In the genomic region with DNA sequence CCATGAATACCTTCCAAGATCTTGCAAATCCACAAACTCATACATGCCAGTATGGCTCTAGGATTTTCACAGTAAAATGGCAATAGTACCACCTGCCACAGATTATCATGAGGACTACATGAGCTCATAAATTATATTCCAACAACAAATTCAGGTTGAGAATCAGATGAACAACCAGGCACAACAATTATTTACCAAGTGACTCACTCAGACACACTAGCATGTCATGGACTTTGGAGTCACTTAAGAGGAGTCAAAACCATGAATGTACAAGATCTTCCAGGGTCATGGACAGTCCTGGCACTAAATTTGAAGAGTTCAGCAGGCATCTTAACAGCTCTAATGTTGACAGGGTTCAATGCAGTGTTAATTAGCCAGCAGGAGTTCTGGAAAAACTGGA, we compare ENCODE assay signal across 26 cellular contexts. TPM values are rescaled to one million over a fixed set of nuclear protein-coding genes. Genes with fewer than 3 reads are reported as not detected.
DNase-seq lines count a peak whose midpoint lies in the region; ATAC-seq, FAIRE-seq and TF ChIP-seq lines count a peak whose summit lies in the region.
"Had no signal": no experiment of that assay in that cellular context is flagged by ENCODE, and none has a peak within 500 bp of the region (broad histone marks: within the 10 kb centered on the region; RNA-seq: fewer than 3 reads in every experiment).

No MANE protein-coding gene starts in this region.

- in situ Hi-C loops in ACHN (cut with HindIII; ENCODE audit: low pct_ligation_motif_present, low pct_unique_long_range_greater_than_20kb, low sequenced_read_pairs), result no loop called here

- ATAC-seq in left lobe of liver, result peak; percentile 86
- no peak for ATAC-seq in activated CD4-positive, CD25-positive, alpha-beta regulatory T cell treated with anti-CD3 and anti-CD28 coated beads, Interleukin-2, amount 50 U/mL, for 24 hours
- ATAC-seq: activated CD4-positive, alpha-beta T cell treated with anti-CD3 and anti-CD28 coated beads for 36 hours; naive thymus-derived CD4-positive, alpha-beta T cell; stimulated activated effector memory CD8-positive, alpha-beta T cell treated with anti-CD3 and anti-CD28 coated beads, Interleukin-12 subunit alpha, Interleukin-12 subunit beta, amount 100 ng/mL, for 72 hours; upper lobe of right lung had no signal

- H3K36me3 ChIP-seq in endothelial cell of umbilical vein (ENCODE audit: control insufficient read depth in 2 of 2, extremely low read depth in 1 of 2, insufficient read depth in 2 of 2, low read length in 2 of 2), result no peaks in the 10 kb centered on the region
- no peaks in the 10 kb centered on the region for H3K36me3 ChIP-seq in uterus
- H3K36me3 ChIP-seq: adrenal gland, Peyer's patch, upper lobe of right lung had no signal

- peaks cover 33% of the 10 kb centered on the region for H3K4me1 ChIP-seq in endothelial cell of umbilical vein (ENCODE audit: control insufficient read depth, extremely low read depth, insufficient read depth, low read length)
- H3K4me1 ChIP-seq in uterus, result no peaks in the 10 kb centered on the region
- H3K4me1 ChIP-seq: upper lobe of right lung had no signal

- H3K4me3 ChIP-seq in endothelial cell of umbilical vein (replicated peaks in 1 of 3; ENCODE audit: insufficient read depth in 1 of 3, low read depth in 1 of 3, low read length in 3 of 3) (no peak overlapping the region), uterus (no peak overlapping the region)
- H3K4me3 ChIP-seq: adrenal gland; BLaER1 treated with 17β-estradiol and CSF1 and Interleukin-3, amounts not matched to agents 10 nM and 100 nM; Peyer's patch; smooth muscle cell; upper lobe of right lung had no signal

- no peaks in the 10 kb centered on the region for H3K79me2 ChIP-seq in endothelial cell of umbilical vein (ENCODE audit: control insufficient read depth, insufficient read depth, low read length)

- H3K9me3 ChIP-seq in endothelial cell of umbilical vein (replicated peaks; ENCODE audit: control insufficient read depth, insufficient read depth, low read length) (no peaks in the 10 kb centered on the region), uterus (no peaks in the 10 kb centered on the region)
- H3K9me3 ChIP-seq: adrenal gland, Peyer's patch, upper lobe of right lung had no signal

- no peak for TF ChIP-seq CTCF in endothelial cell of umbilical vein (IDR thresholded peaks at IDR 0.05; ENCODE audit: extremely low read depth in 1 of 2, insufficient read depth in 1 of 2, low read depth in 1 of 2, low read length in 2 of 2)
- no peak for TF ChIP-seq CTCF in uterus (IDR thresholded peaks at IDR 0.05)

- H3K27me3 ChIP-seq in endothelial cell of umbilical vein (ENCODE audit: control insufficient read depth in 2 of 2, insufficient read depth in 2 of 2, low read length in 2 of 2) (no peaks in the 10 kb centered on the region), uterus (no peaks in the 10 kb centered on the region)
- H3K27me3 ChIP-seq: adrenal gland; BLaER1 treated with 17β-estradiol and CSF1 and Interleukin-3, amounts not matched to agents 10 nM and 100 nM; Peyer's patch; upper lobe of right lung had no signal

- CTCF ChIA-PET in endothelial cell of umbilical vein (lab: Charles Lee), result interaction anchor here (2.3 kb wide), 1 partner anchor 12 kb away, joined by 9 read pairs; no protein-coding TSS in a partner anchor

- FAIRE-seq in endothelial cell of umbilical vein (lab: Jason Lieb, UNC), result no peak
- FAIRE-seq: colon had no signal

- TF ChIP-seq POLR2A in endothelial cell of umbilical vein (IDR thresholded peaks at IDR 0.05; ENCODE audit: low read depth, low read length), result no peak
- no peak for TF ChIP-seq POLR2A in uterus (IDR thresholded peaks at IDR 0.05)

- H3K27ac ChIP-seq in endothelial cell of umbilical vein (ENCODE audit: insufficient read depth, low read depth, low read length) (no peak overlapping the region), uterus (no peak overlapping the region)
- H3K27ac ChIP-seq: adrenal gland; BLaER1 treated with 17β-estradiol and CSF1 and Interleukin-3, amounts not matched to agents 10 nM and 100 nM; upper lobe of right lung had no signal

- no peaks in the 10 kb centered on the region for H4K20me1 ChIP-seq in endothelial cell of umbilical vein (replicated peaks; ENCODE audit: control insufficient read depth, extremely low read depth, insufficient read depth, low read length)
- H4K20me1 ChIP-seq: BLaER1 treated with 17β-estradiol and CSF1 and Interleukin-3, amounts not matched to agents 10 nM and 100 nM had no signal

- no peak overlapping the region for H3K9ac ChIP-seq in endothelial cell of umbilical vein (replicated peaks; ENCODE audit: extremely low read depth, insufficient read depth, low read length)
- H3K9ac ChIP-seq: BLaER1 treated with 17β-estradiol and CSF1 and Interleukin-3, amounts not matched to agents 10 nM and 100 nM had no signal

- DNase-seq in ACHN, result peak; percentile 73
- peak; percentile 48 for DNase-seq in HT-29 (ENCODE audit: low spot score)
- no peak for DNase-seq in endothelial cell of umbilical vein (ENCODE audit: low read depth, low spot score)
- no peak for DNase-seq in left lobe of liver (ENCODE audit: low spot score)
- DNase-seq in hypothalamus (lab: John Stamatoyannopoulos, UW), result no peak
- no peak for DNase-seq in NCI-H1417 treated with DMSO at 0.1 percent for 48 hours (lab: John Stamatoyannopoulos, UW)
- DNase-seq in uterus, result no peak
- DNase-seq: activated CD4-positive, alpha-beta T cell treated with anti-CD3 and anti-CD28 coated beads for 36 hours; activated CD8-positive, alpha-beta memory T cell treated with anti-CD3 and anti-CD28 coated beads for 24 hours; activated T-cell treated with anti-CD3 and anti-CD28 coated beads, Interleukin-2, amount 50 U/mL, for 24 hours; adrenal gland; Caco-2; KG1; naive thymus-derived CD4-positive, alpha-beta T cell; NCI-H146; NK-92 treated with Interleukin-12 subunit alpha and Interleukin-12 subunit beta, amount 100 ng/mL, for 24 hours; occipital lobe; Peyer's patch; stimulated activated CD4-positive, alpha-beta T cell treated with anti-CD3 and anti-CD28 coated beads, Interleukin-2, amount 100 ng/mL, for 48 hours; substantia nigra; upper lobe of right lung had no signal

- H3K4me2 ChIP-seq in endothelial cell of umbilical vein (ENCODE audit: insufficient read depth, low read length), result peak overlapping the region; percentile 10
- H3K4me2 ChIP-seq: smooth muscle cell had no signal

- no TSS peak for BruUV-seq in endothelial cell of umbilical vein (replicated peaks; lab: Mats Ljungman, UMichigan)

- intact Hi-C loops in endothelial cell of umbilical vein (cut with micrococcal nuclease), result no loop called here
- intact Hi-C loops in uterus (cut with DNase I; ENCODE audit: low total_unique reads), result no loop called here

- no peak overlapping the region for H2AFZ ChIP-seq in endothelial cell of umbilical vein (ENCODE audit: low read depth, low read length)

- no peaks in the 10 kb centered on the region for H3K9me1 ChIP-seq in endothelial cell of umbilical vein (replicated peaks; ENCODE audit: control insufficient read depth, extremely low read depth, insufficient read depth, low read length)

- POLR2A ChIA-PET in endothelial cell of umbilical vein (lab: Charles Lee), result no interaction called here

- dilution Hi-C loops in endothelial cell of umbilical vein (cut with MboI; ENCODE audit: extremely low pct_ligation_motif_present, low sequenced_read_pairs), result no loop called here

TF ChIP-seq in endothelial cell of umbilical vein, 7 proteins besides CTCF, POLR2A, EP300 and RAD21:
- TF ChIP-seq, protein P1, sequence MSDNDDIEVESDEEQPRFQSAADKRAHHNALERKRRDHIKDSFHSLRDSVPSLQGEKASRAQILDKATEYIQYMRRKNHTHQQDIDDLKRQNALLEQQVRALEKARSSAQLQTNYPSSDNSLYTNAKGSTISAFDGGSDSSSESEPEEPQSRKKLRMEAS (IDR thresholded peaks at IDR 0.05; ENCODE audit: insufficient read depth, insufficient read length), result no peak
- peak; percentile 41 for TF ChIP-seq FOS (IDR thresholded peaks at IDR 0.05; ENCODE audit: borderline replicate concordance, insufficient read depth, low read length)

RNA-seq across cellular contexts. Expression of a gene that starts 34.4 kb away (rescaled TPM):
- total RNA-seq in HT-29 (2014; rRNA removed; shearing (Covaris generic)), result 121 and 152 TPM in 2 replicates
- total RNA-seq in endothelial cell of umbilical vein (347 and 353 TPM in 2 replicates), left lobe of liver (193 TPM), uterus (100 to 1,000 TPM in 2 of 4 donors, 10 to 100 TPM in 2; 39.2 to 322 (median 129) TPM)
- polyA plus RNA-seq in endothelial cell of umbilical vein, result 130 and 174 TPM in 2 replicates
- 219 and 224 TPM in 2 replicates for polyA plus RNA-seq in endothelial cell of umbilical vein (2011; cell fraction: cytosol; rRNA removed)
- 143 and 157 TPM in 2 replicates for polyA plus RNA-seq in endothelial cell of umbilical vein (2011; cell fraction: nucleus; rRNA removed)
- 344 and 564 TPM in 2 replicates for polyA plus RNA-seq in endothelial cell of umbilical vein (2012)
- polyA minus RNA-seq in endothelial cell of umbilical vein, result 305 and 337 TPM in 2 replicates
- 414 TPM for polyA minus RNA-seq in endothelial cell of umbilical vein (2011; cell fraction: cytosol; rRNA and poly(A)+ RNA removed)
- 184 and 211 TPM in 2 replicates for polyA minus RNA-seq in endothelial cell of umbilical vein (2011; cell fraction: nucleus; rRNA and poly(A)+ RNA removed)

Comparison
In these comparisons a context has a peak if more than half of its experiments do, and no peak if none do; other contexts are left out.
1. DNase-seq: peak in ACHN (single experiment) and HT-29 (single experiment); none in endothelial cell of umbilical vein (single experiment), left lobe of liver (single experiment), hypothalamus (0 of 51), NCI-H1417 treated with DMSO at 0.1 percent for 48 hours (single experiment) and uterus (0 of 2).